ENCODE assay signal across 1 cellular context in the genomic region with DNA sequence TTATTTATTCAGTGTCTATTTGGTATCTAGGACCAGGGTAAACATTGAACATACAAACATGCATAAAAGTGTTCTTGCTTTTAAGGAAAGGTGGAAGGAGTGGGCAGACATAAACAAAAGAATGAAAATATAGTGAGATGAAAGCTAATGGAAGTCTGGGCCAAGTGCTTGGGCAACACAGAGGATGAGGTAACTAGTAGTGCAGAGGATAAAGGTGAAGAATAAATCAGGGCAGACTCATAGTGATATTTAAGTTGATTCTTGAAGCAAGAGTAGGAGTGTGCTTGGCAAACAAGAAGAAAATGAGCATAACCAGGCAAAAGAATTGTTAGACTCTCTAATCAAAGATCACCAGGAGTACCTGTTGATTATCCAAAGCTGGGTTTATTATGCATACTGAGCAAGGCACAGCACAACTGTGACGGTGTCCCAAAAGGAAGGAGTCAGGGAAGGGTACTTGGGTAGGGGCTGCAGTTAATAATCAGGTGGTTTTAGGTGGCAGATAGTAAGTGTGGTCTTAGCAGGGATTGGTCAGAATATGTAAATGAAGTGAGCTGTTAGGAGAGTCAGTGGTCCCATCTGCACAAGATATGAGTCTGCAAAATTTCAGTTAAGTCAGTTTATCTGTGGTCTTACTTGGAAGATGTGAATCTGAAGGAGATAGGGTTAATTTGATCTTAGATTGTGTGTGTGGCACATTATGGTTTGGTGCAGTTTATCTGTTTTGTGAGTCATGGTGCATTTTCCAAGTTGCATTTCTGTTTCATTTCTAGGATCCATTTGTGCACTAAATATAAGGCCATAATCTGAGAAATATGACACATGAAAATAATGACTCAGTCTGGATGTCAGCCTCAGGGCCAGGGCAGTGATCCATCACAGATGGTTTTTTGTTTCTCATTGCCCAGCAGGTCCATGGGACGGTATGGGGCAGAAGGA.
TF ChIP-seq lines count a peak whose summit lies in the region.

No MANE protein-coding gene starts in this region.

TF ChIP-seq in A549, 52 proteins besides CTCF, POLR2A, EP300 and RAD21 (continued from another document):
- TF ChIP-seq, protein P1, sequence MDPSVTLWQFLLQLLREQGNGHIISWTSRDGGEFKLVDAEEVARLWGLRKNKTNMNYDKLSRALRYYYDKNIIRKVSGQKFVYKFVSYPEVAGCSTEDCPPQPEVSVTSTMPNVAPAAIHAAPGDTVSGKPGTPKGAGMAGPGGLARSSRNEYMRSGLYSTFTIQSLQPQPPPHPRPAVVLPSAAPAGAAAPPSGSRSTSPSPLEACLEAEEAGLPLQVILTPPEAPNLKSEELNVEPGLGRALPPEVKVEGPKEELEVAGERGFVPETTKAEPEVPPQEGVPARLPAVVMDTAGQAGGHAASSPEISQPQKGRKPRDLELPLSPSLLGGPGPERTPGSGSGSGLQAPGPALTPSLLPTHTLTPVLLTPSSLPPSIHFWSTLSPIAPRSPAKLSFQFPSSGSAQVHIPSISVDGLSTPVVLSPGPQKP (IDR thresholded peaks at IDR 0.05; ENCODE audit: low read depth, low read length): no peak
- TF ChIP-seq CHD2 (IDR thresholded peaks at IDR 0.05; ENCODE audit: low read length, partially characterized antibody): no peak
- no peak for TF ChIP-seq FOSL2 (IDR thresholded peaks at IDR 0.05)
- no peak for TF ChIP-seq FOSL2 (CRISPR knock-in tag; IDR thresholded peaks at IDR 0.05)
- TF ChIP-seq RARB (CRISPR knock-in tag; IDR thresholded peaks at IDR 0.05): no peak
- TF ChIP-seq MYC (IDR thresholded peaks at IDR 0.05; ENCODE audit: borderline replicate concordance, low read length): no peak
- TF ChIP-seq, protein P2, sequence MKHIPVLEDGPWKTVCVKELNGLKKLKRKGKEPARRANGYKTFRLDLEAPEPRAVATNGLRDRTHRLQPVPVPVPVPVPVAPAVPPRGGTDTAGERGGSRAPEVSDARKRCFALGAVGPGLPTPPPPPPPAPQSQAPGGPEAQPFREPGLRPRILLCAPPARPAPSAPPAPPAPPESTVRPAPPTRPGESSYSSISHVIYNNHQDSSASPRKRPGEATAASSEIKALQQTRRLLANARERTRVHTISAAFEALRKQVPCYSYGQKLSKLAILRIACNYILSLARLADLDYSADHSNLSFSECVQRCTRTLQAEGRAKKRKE (CRISPR knock-in tag; IDR thresholded peaks at IDR 0.05; ENCODE audit: low read depth): no peak
- no peak for TF ChIP-seq TFCP2L1 (CRISPR knock-in tag; IDR thresholded peaks at IDR 0.05)
- no peak for TF ChIP-seq RFX5 (IDR thresholded peaks at IDR 0.05)
- TF ChIP-seq HEYL (CRISPR knock-in tag; IDR thresholded peaks at IDR 0.05): no peak
- no peak for TF ChIP-seq JUN (IDR thresholded peaks at IDR 0.05)
- TF ChIP-seq, protein P3, sequence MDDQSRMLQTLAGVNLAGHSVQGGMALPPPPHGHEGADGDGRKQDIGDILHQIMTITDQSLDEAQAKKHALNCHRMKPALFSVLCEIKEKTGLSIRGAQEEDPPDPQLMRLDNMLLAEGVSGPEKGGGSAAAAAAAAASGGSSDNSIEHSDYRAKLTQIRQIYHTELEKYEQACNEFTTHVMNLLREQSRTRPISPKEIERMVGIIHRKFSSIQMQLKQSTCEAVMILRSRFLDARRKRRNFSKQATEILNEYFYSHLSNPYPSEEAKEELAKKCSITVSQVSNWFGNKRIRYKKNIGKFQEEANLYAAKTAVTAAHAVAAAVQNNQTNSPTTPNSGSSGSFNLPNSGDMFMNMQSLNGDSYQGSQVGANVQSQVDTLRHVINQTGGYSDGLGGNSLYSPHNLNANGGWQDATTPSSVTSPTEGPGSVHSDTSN (IDR thresholded peaks at IDR 0.05): no peak
TF ChIP-seq in A549: peak in this region for 0.
